ENCODE assay signal across 1 cellular context in the genomic region with DNA sequence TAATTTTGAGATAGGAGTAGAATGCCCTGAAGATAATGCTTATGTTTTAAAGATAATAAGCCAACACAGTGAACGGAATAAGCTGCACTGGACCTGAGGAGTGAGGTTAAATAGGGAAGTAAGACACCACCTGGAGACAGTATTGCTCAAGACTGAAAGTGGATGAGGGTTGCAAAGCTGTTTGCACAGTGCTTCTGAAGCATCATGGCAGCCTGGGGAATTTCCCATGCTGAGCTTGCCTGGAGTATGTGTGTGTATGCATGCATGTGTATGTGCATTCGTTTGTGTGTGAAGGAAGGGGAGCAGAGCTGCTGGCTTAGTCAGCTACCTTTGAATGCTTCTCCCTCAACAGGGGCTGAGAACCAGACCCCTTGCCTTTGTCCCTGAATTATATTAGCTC.
TF ChIP-seq lines count a peak whose summit lies in the region.

No MANE protein-coding gene starts in this region.

TF ChIP-seq in H1, 55 proteins besides CTCF, POLR2A, EP300 and RAD21:
- TF ChIP-seq, protein P1, sequence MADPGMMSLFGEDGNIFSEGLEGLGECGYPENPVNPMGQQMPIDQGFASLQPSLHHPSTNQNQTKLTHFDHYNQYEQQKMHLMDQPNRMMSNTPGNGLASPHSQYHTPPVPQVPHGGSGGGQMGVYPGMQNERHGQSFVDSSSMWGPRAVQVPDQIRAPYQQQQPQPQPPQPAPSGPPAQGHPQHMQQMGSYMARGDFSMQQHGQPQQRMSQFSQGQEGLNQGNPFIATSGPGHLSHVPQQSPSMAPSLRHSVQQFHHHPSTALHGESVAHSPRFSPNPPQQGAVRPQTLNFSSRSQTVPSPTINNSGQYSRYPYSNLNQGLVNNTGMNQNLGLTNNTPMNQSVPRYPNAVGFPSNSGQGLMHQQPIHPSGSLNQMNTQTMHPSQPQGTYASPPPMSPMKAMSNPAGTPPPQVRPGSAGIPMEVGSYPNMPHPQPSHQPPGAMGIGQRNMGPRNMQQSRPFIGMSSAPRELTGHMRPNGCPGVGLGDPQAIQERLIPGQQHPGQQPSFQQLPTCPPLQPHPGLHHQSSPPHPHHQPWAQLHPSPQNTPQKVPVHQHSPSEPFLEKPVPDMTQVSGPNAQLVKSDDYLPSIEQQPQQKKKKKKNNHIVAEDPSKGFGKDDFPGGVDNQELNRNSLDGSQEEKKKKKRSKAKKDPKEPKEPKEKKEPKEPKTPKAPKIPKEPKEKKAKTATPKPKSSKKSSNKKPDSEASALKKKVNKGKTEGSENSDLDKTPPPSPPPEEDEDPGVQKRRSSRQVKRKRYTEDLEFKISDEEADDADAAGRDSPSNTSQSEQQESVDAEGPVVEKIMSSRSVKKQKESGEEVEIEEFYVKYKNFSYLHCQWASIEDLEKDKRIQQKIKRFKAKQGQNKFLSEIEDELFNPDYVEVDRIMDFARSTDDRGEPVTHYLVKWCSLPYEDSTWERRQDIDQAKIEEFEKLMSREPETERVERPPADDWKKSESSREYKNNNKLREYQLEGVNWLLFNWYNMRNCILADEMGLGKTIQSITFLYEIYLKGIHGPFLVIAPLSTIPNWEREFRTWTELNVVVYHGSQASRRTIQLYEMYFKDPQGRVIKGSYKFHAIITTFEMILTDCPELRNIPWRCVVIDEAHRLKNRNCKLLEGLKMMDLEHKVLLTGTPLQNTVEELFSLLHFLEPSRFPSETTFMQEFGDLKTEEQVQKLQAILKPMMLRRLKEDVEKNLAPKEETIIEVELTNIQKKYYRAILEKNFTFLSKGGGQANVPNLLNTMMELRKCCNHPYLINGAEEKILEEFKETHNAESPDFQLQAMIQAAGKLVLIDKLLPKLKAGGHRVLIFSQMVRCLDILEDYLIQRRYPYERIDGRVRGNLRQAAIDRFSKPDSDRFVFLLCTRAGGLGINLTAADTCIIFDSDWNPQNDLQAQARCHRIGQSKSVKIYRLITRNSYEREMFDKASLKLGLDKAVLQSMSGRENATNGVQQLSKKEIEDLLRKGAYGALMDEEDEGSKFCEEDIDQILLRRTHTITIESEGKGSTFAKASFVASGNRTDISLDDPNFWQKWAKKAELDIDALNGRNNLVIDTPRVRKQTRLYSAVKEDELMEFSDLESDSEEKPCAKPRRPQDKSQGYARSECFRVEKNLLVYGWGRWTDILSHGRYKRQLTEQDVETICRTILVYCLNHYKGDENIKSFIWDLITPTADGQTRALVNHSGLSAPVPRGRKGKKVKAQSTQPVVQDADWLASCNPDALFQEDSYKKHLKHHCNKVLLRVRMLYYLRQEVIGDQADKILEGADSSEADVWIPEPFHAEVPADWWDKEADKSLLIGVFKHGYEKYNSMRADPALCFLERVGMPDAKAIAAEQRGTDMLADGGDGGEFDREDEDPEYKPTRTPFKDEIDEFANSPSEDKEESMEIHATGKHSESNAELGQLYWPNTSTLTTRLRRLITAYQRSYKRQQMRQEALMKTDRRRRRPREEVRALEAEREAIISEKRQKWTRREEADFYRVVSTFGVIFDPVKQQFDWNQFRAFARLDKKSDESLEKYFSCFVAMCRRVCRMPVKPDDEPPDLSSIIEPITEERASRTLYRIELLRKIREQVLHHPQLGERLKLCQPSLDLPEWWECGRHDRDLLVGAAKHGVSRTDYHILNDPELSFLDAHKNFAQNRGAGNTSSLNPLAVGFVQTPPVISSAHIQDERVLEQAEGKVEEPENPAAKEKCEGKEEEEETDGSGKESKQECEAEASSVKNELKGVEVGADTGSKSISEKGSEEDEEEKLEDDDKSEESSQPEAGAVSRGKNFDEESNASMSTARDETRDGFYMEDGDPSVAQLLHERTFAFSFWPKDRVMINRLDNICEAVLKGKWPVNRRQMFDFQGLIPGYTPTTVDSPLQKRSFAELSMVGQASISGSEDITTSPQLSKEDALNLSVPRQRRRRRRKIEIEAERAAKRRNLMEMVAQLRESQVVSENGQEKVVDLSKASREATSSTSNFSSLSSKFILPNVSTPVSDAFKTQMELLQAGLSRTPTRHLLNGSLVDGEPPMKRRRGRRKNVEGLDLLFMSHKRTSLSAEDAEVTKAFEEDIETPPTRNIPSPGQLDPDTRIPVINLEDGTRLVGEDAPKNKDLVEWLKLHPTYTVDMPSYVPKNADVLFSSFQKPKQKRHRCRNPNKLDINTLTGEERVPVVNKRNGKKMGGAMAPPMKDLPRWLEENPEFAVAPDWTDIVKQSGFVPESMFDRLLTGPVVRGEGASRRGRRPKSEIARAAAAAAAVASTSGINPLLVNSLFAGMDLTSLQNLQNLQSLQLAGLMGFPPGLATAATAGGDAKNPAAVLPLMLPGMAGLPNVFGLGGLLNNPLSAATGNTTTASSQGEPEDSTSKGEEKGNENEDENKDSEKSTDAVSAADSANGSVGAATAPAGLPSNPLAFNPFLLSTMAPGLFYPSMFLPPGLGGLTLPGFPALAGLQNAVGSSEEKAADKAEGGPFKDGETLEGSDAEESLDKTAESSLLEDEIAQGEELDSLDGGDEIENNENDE (IDR thresholded peaks at IDR 0.05; ENCODE audit: insufficient replicate concordance, low read length), result no peak
- no peak for TF ChIP-seq CBX8 (IDR thresholded peaks at IDR 0.05; ENCODE audit: borderline replicate concordance, low read depth, low read length)
- TF ChIP-seq BACH1 (IDR thresholded peaks at IDR 0.05; ENCODE audit: low read length), result no peak
- TF ChIP-seq, protein P2, sequence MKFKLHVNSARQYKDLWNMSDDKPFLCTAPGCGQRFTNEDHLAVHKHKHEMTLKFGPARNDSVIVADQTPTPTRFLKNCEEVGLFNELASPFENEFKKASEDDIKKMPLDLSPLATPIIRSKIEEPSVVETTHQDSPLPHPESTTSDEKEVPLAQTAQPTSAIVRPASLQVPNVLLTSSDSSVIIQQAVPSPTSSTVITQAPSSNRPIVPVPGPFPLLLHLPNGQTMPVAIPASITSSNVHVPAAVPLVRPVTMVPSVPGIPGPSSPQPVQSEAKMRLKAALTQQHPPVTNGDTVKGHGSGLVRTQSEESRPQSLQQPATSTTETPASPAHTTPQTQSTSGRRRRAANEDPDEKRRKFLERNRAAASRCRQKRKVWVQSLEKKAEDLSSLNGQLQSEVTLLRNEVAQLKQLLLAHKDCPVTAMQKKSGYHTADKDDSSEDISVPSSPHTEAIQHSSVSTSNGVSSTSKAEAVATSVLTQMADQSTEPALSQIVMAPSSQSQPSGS (IDR thresholded peaks at IDR 0.05; ENCODE audit: low read length), result no peak
- no peak for TF ChIP-seq SIX5 (IDR thresholded peaks at IDR 0.05; ENCODE audit: low read depth, low read length)
- no peak for TF ChIP-seq CEBPB (IDR thresholded peaks at IDR 0.05; ENCODE audit: low read depth, low read length)
- no peak for TF ChIP-seq JUND (IDR thresholded peaks at IDR 0.05; ENCODE audit: low read length)
- no peak for TF ChIP-seq RNF2 (IDR thresholded peaks at IDR 0.05; ENCODE audit: borderline replicate concordance, low read depth, low read length, missing control alignments, poor library complexity, severe bottlenecking)
- TF ChIP-seq NANOG (IDR thresholded peaks at IDR 0.05; ENCODE audit: insufficient read depth, low read depth, low read length, poor library complexity, severe bottlenecking), result no peak
- TF ChIP-seq SUZ12 (IDR thresholded peaks at IDR 0.05; ENCODE audit: low read length), result no peak
- no peak for TF ChIP-seq MAFK (IDR thresholded peaks at IDR 0.05; ENCODE audit: low read depth, low read length)
